20 cellular contexts compared by ENCODE assay signal in genomic region chr3:170490828-170491560, GRCh38.
"Had no signal": no experiment of that assay in that cellular context is flagged by ENCODE, and none has a peak within 500 bp of the region (broad histone marks: within the 10 kb centered on the region; RNA-seq: fewer than 3 reads in every experiment).

No MANE protein-coding gene starts in this region.

- FAIRE-seq: endometrium, keratinocyte had no signal

- H3K27ac Mint-ChIP-seq: activated CD4-positive, alpha-beta T cell treated with anti-CD3 and anti-CD28 coated beads, Interleukin-2, amount 10 ng/mL, durations not matched to agents 7 days and 5 days; naive B cell had no signal

- H3K27ac ChIP-seq: ascending aorta, coronary artery, tibial nerve, vagina had no signal

- DNase-seq: activated CD4-positive, alpha-beta T cell treated with anti-CD3 and anti-CD28 coated beads, Interleukin-2, amount 10 ng/mL, durations not matched to agents 7 days and 5 days; activated CD8-positive, alpha-beta memory T cell treated with anti-CD3 and anti-CD28 coated beads, Interleukin-2, amount 50 U/mL, for 4 hours; activated effector memory CD4-positive, alpha-beta T cell treated with Interleukin-2 at 50 U/mL for 16 hours; activated naive CD4-positive, alpha-beta T cell treated with anti-CD3 and anti-CD28 coated beads, Interleukin-2, amount 50 U/mL, for 16 hours; activated T-cell treated with anti-CD3 and anti-CD28 coated beads, Interleukin-2, amount 50 U/mL, for 4 hours; erythroblast; foreskin melanocyte; naive B cell; stimulated activated naive CD4-positive, alpha-beta T cell treated with Interleukin-2 at 50 U/mL for 16 hours; T1000 had no signal

- ATAC-seq: activated CD4-positive, CD25-positive, alpha-beta regulatory T cell treated with anti-CD3 and anti-CD28 coated beads, Interleukin-2, amount 50 U/mL, for 24 hours; activated T-cell treated with anti-CD3 and anti-CD28 coated beads, Interleukin-2, amount 50 U/mL, for 4 hours; left lobe of liver had no signal

- H3K36me3 Mint-ChIP-seq: naive B cell had no signal

- H3K4me1 Mint-ChIP-seq: activated CD4-positive, alpha-beta T cell treated with anti-CD3 and anti-CD28 coated beads, Interleukin-2, amount 10 ng/mL, durations not matched to agents 7 days and 5 days; naive B cell had no signal

- H3K4me3 ChIP-seq: ascending aorta, coronary artery, lung, tibial nerve, vagina had no signal

- H3K27me3 ChIP-seq: ascending aorta, tibial nerve, vagina had no signal

- H3K4me1 ChIP-seq: ascending aorta had no signal

- H3K9me3 ChIP-seq: ascending aorta, tibial nerve, vagina had no signal

- H3K9me3 Mint-ChIP-seq: activated CD4-positive, alpha-beta T cell treated with anti-CD3 and anti-CD28 coated beads, Interleukin-2, amount 10 ng/mL, durations not matched to agents 7 days and 5 days; activated T-cell treated with anti-CD3 and anti-CD28 coated beads, Interleukin-2, amount 50 U/mL, for 4 hours; naive B cell; neural crest cell had no signal

- H3K4me3 Mint-ChIP-seq: activated CD4-positive, alpha-beta T cell treated with anti-CD3 and anti-CD28 coated beads, Interleukin-2, amount 10 ng/mL, durations not matched to agents 7 days and 5 days; activated T-cell treated with anti-CD3 and anti-CD28 coated beads, Interleukin-2, amount 50 U/mL, for 4 hours; naive B cell; neural crest cell had no signal

- H3K36me3 ChIP-seq: ascending aorta, tibial nerve, vagina had no signal
